Comparison of ENCODE assay signal across 1 cellular context in genomic region chr1:113759341-113760101, GRCh38.
TF ChIP-seq lines count a peak whose summit lies in the region.

TSS of gene PHTF1 (minus strand) at chr1:113759486. CDS start at chr1:113758703, 783 bp downstream.

TF ChIP-seq in K562, 482 proteins besides CTCF, POLR2A, EP300 and RAD21 (continued from another document and continues in another):
- TF ChIP-seq, protein P1, sequence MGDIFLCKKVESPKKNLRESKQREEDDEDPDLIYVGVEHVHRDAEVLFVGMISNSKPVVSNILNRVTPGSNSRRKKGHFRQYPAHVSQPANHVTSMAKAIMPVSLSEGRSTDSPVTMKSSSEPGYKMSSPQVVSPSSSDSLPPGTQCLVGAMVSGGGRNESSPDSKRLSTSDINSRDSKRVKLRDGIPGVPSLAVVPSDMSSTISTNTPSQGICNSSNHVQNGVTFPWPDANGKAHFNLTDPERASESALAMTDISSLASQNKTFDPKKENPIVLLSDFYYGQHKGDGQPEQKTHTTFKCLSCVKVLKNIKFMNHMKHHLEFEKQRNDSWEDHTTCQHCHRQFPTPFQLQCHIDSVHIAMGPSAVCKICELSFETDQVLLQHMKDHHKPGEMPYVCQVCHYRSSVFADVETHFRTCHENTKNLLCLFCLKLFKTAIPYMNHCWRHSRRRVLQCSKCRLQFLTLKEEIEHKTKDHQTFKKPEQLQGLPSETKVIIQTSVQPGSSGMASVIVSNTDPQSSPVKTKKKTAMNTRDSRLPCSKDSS (IDR thresholded peaks at IDR 0.05; ENCODE audit: low read depth, partially characterized antibody), result no peak
- TF ChIP-seq MITF (IDR thresholded peaks at IDR 0.05) (no peak), NKRF (IDR thresholded peaks at IDR 0.05; ENCODE audit: borderline replicate concordance) (no peak; the same call in 1 of the 2 replicates), DDX20 (tag; IDR thresholded peaks at IDR 0.05; ENCODE audit: low read depth) (no peak), GTF3C2 (IDR thresholded peaks at IDR 0.05; ENCODE audit: borderline replicate concordance, extremely low read depth, insufficient read length) (no peak), TRIM24 (IDR thresholded peaks at IDR 0.05) (no peak; a peak in 1 of 4 replicates), PYGO2 (tag; IDR thresholded peaks at IDR 0.05) (no peak), NFATC3 (IDR thresholded peaks at IDR 0.05) (no peak), SETDB1 (IDR thresholded peaks at IDR 0.05; ENCODE audit: low read length) (no peak), HNRNPK (IDR thresholded peaks at IDR 0.05; ENCODE audit: low read depth, low read length, poor library complexity, severe bottlenecking) (no peak), BRCA1 (IDR thresholded peaks at IDR 0.05) (no peak), BRCA1 (CRISPR knock-in tag; IDR thresholded peaks at IDR 0.05) (no peak), HNRNPL (IDR thresholded peaks at IDR 0.05; ENCODE audit: low read depth, low read length) (no peak), FOXP1 (CRISPR knock-in tag; IDR thresholded peaks at IDR 0.05) (peak; percentile 86; the same call in 1 of the 2 replicates), NFIC (IDR thresholded peaks at IDR 0.05) (0 out of 2 replicates have a peak, but pooled peaks have one; percentile 28), ZNF766 (CRISPR knock-in tag; conservative IDR thresholded peaks at IDR 0.05) (no peak), ZNF436 (CRISPR knock-in tag; IDR thresholded peaks at IDR 0.05) (no peak), MED1 (CRISPR knock-in tag; IDR thresholded peaks at IDR 0.05; ENCODE audit: borderline replicate concordance) (no peak), ELK3 (CRISPR knock-in tag; IDR thresholded peaks at IDR 0.05) (no peak), CBX2 (IDR thresholded peaks at IDR 0.05; ENCODE audit: insufficient read depth, low read length, poor library complexity, severe bottlenecking) (no peak), SREBF2 (CRISPR knock-in tag; IDR thresholded peaks at IDR 0.05) (no peak), POLR2G (IDR thresholded peaks at IDR 0.05; ENCODE audit: low read depth, low read length) (peak; percentile 99), LEF1 (IDR thresholded peaks at IDR 0.05) (peak; percentile 37; the same call in 1 of the 2 replicates), IRF1 (CRISPR knock-in tag; IDR thresholded peaks at IDR 0.05; ENCODE audit: borderline replicate concordance) (no peak), BDP1 (IDR thresholded peaks at IDR 0.05; ENCODE audit: insufficient read depth, insufficient read length) (no peak), ZBTB5 (IDR thresholded peaks at IDR 0.05) (no peak), DLX4 (CRISPR knock-in tag; IDR thresholded peaks at IDR 0.05) (no peak), L3MBTL2 (IDR thresholded peaks at IDR 0.05) (peak; percentile 57; the same call in 1 of the 2 replicates), LCOR (CRISPR knock-in tag; IDR thresholded peaks at IDR 0.05) (peak; percentile 75), CHD4 (IDR thresholded peaks at IDR 0.05; ENCODE audit: insufficient read depth, insufficient replicate concordance, low read depth, low read length, poor library complexity, severe bottlenecking) (no peak), STAG1 (CRISPR knock-in tag; IDR thresholded peaks at IDR 0.05; ENCODE audit: borderline replicate concordance) (0 out of 2 replicates have a peak, but pooled peaks have one; percentile 12), XRCC4 (IDR thresholded peaks at IDR 0.05; ENCODE audit: extremely low read depth, insufficient read depth, insufficient read length) (no peak), SP1 (CRISPR knock-in tag; IDR thresholded peaks at IDR 0.05) (peak; percentile 61; the same call in 1 of the 2 replicates)
- TF ChIP-seq, protein P2, sequence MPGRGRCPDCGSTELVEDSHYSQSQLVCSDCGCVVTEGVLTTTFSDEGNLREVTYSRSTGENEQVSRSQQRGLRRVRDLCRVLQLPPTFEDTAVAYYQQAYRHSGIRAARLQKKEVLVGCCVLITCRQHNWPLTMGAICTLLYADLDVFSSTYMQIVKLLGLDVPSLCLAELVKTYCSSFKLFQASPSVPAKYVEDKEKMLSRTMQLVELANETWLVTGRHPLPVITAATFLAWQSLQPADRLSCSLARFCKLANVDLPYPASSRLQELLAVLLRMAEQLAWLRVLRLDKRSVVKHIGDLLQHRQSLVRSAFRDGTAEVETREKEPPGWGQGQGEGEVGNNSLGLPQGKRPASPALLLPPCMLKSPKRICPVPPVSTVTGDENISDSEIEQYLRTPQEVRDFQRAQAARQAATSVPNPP (IDR thresholded peaks at IDR 0.05; ENCODE audit: borderline replicate concordance, insufficient read depth, insufficient read length), result no peak
- TF ChIP-seq, protein P3, sequence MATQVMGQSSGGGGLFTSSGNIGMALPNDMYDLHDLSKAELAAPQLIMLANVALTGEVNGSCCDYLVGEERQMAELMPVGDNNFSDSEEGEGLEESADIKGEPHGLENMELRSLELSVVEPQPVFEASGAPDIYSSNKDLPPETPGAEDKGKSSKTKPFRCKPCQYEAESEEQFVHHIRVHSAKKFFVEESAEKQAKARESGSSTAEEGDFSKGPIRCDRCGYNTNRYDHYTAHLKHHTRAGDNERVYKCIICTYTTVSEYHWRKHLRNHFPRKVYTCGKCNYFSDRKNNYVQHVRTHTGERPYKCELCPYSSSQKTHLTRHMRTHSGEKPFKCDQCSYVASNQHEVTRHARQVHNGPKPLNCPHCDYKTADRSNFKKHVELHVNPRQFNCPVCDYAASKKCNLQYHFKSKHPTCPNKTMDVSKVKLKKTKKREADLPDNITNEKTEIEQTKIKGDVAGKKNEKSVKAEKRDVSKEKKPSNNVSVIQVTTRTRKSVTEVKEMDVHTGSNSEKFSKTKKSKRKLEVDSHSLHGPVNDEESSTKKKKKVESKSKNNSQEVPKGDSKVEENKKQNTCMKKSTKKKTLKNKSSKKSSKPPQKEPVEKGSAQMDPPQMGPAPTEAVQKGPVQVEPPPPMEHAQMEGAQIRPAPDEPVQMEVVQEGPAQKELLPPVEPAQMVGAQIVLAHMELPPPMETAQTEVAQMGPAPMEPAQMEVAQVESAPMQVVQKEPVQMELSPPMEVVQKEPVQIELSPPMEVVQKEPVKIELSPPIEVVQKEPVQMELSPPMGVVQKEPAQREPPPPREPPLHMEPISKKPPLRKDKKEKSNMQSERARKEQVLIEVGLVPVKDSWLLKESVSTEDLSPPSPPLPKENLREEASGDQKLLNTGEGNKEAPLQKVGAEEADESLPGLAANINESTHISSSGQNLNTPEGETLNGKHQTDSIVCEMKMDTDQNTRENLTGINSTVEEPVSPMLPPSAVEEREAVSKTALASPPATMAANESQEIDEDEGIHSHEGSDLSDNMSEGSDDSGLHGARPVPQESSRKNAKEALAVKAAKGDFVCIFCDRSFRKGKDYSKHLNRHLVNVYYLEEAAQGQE (CRISPR knock-in tag; IDR thresholded peaks at IDR 0.05; ENCODE audit: low read depth), result no peak; the same call in 1 of the 2 replicates
- TF ChIP-seq, protein P4, sequence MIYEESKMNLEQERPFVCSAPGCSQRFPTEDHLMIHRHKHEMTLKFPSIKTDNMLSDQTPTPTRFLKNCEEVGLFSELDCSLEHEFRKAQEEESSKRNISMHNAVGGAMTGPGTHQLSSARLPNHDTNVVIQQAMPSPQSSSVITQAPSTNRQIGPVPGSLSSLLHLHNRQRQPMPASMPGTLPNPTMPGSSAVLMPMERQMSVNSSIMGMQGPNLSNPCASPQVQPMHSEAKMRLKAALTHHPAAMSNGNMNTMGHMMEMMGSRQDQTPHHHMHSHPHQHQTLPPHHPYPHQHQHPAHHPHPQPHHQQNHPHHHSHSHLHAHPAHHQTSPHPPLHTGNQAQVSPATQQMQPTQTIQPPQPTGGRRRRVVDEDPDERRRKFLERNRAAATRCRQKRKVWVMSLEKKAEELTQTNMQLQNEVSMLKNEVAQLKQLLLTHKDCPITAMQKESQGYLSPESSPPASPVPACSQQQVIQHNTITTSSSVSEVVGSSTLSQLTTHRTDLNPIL (CRISPR knock-in tag; IDR thresholded peaks at IDR 0.05), result 0 out of 2 replicates have a peak, but pooled peaks have one; percentile 58
- TF ChIP-seq, protein P5, sequence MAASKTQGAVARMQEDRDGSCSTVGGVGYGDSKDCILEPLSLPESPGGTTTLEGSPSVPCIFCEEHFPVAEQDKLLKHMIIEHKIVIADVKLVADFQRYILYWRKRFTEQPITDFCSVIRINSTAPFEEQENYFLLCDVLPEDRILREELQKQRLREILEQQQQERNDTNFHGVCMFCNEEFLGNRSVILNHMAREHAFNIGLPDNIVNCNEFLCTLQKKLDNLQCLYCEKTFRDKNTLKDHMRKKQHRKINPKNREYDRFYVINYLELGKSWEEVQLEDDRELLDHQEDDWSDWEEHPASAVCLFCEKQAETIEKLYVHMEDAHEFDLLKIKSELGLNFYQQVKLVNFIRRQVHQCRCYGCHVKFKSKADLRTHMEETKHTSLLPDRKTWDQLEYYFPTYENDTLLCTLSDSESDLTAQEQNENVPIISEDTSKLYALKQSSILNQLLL (CRISPR knock-in tag; IDR thresholded peaks at IDR 0.05; ENCODE audit: borderline replicate concordance), result no peak
- TF ChIP-seq, protein P6, sequence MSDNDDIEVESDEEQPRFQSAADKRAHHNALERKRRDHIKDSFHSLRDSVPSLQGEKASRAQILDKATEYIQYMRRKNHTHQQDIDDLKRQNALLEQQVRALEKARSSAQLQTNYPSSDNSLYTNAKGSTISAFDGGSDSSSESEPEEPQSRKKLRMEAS (CRISPR knock-in tag; IDR thresholded peaks at IDR 0.05), result no peak; the same call in 1 of the 2 replicates
